31 cellular contexts compared by ENCODE assay signal in genomic region chr5:4981612-4982011, GRCh38.
A peak's percentile ranks its signal among the peaks of the same experiment; 100 is the strongest.
DNase-seq lines count a peak whose midpoint lies in the region; ATAC-seq, FAIRE-seq and TF ChIP-seq lines count a peak whose summit lies in the region.
"Had no signal": no experiment of that assay in that cellular context is flagged by ENCODE, and none has a peak within 500 bp of the region (broad histone marks: within the 10 kb centered on the region; RNA-seq: fewer than 3 reads in every experiment).

No MANE protein-coding gene starts in this region.

- no peak overlapping the region for H3K4me3 ChIP-seq in kidney (ENCODE audit: low read length in 2 of 2)
- H3K4me3 ChIP-seq: A549; BLaER1; BLaER1 treated with 17β-estradiol and CSF1 and Interleukin-3, amounts not matched to agents 10 nM and 100 nM had no signal

- TF ChIP-seq CTCF in kidney (IDR thresholded peaks at IDR 0.05; ENCODE audit: borderline replicate concordance, extremely low read depth, insufficient read depth) (no peak), omental fat pad (IDR thresholded peaks at IDR 0.05) (no peak)

- H3K9me3 ChIP-seq in kidney (ENCODE audit: control insufficient read depth in 1 of 2, low read length in 2 of 2) = no peaks in the 10 kb centered on the region
- H3K9me3 ChIP-seq: A549, BE2C, BLaER1, Caco-2 had no signal

- FAIRE-seq in kidney (lab: Jason Lieb, UNC) = peak; percentile 15
- FAIRE-seq: A204.1, A549, D721Med had no signal

- intact Hi-C loops in kidney (cut with DNase I) = no loop called here

- no peaks in the 10 kb centered on the region for H3K36me3 ChIP-seq in kidney (ENCODE audit: control insufficient read depth in 1 of 2, insufficient read depth in 2 of 2, low read length in 2 of 2)
- H3K36me3 ChIP-seq: BE2C; BLaER1; BLaER1 treated with 17β-estradiol and CSF1 and Interleukin-3, amounts not matched to agents 10 nM and 100 nM had no signal

- peaks cover 13 to 49% of the 10 kb centered on the region in 2 donors for H3K4me1 ChIP-seq in kidney (ENCODE audit: control insufficient read depth in 1 of 2, insufficient read depth in 1 of 2, low read depth in 1 of 2, low read length in 2 of 2)
- H3K4me1 ChIP-seq: A549; BE2C; BLaER1; BLaER1 treated with 17β-estradiol and CSF1 and Interleukin-3, amounts not matched to agents 10 nM and 100 nM had no signal

- peak; percentile 70 for ATAC-seq in omental fat pad (ENCODE audit: low FRiP score)
- ATAC-seq in GM18519 (IDR thresholded peaks at IDR 0.05; ENCODE audit: low FRiP score, unreplicated experiment) = no peak
- ATAC-seq: A549; CD8-positive, alpha-beta T cell had no signal

- H3K27ac ChIP-seq in kidney (ENCODE audit: low read depth in 2 of 2, low read length in 2 of 2) = no peak overlapping the region
- H3K27ac ChIP-seq: 22Rv1; A549; BLaER1; BLaER1 treated with 17β-estradiol and CSF1 and Interleukin-3, amounts not matched to agents 10 nM and 100 nM; C4-2B had no signal

- no peak overlapping the region for H3K9ac ChIP-seq in kidney (ENCODE audit: low read length in 2 of 2)
- H3K9ac ChIP-seq: BLaER1; BLaER1 treated with 17β-estradiol and CSF1 and Interleukin-3, amounts not matched to agents 10 nM and 100 nM had no signal

- DNase-seq in kidney (no peak), omental fat pad (ENCODE audit: low spot score) (no peak), SKM-1 treated with dmso at 0.1 percent for 144 hours (lab: John Stamatoyannopoulos, UW; ENCODE audit: unreplicated experiment) (no peak)
- DNase-seq: 8988T; ACHN; AML-193; BE2C; C1 segment of cervical spinal cord; Caco-2; Calu3; CD4-positive, alpha-beta memory T cell; CD4-positive, alpha-beta T cell; CD4-positive, CD25-positive, alpha-beta regulatory T cell; CD8-positive, alpha-beta memory T cell; CD8-positive, alpha-beta T cell; COR-L47; DMS 273 treated with DMSO at 0.1 percent for 48 hours; DMS153; DMS53; DMS79; DMS79 treated with DMSO at 0.1 percent for 48 hours; DND-41; EL had no signal
